8 cellular contexts compared by ENCODE assay signal in the genomic region with DNA sequence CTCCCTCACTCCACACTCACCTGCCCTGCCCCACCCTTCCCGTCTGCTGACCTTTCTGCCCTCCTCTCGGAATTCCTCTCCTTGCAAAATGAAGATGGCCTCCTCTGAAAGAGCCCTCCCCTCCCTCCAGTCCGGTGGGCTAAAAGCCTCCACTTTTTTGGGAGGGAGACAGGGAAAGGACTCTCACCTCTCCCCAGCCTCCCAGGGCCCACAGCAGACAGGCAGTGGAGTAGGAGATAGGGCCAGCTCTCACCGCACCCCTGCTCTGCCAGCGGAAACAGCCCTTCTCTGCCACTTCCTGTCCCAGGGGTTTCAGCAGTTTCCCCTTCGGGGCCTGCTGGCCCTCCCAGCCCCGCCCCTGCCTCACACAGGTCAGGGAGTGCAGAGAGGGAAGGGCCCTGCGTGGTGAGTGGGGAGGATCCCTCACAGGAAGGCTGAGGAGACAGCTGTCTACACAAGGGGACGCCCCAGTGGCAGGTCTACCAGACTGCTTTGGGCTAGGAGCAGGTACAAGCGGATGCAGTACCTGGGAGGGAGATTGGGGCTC. TPM values are rescaled to one million over a fixed set of nuclear protein-coding genes. Genes with fewer than 3 reads are reported as not detected.
DNase-seq lines count a peak whose midpoint lies in the region; ATAC-seq, FAIRE-seq and TF ChIP-seq lines count a peak whose summit lies in the region.

No MANE protein-coding gene starts in this region.

- H3K4me3 ChIP-seq in HL-60 (replicated peaks; ENCODE audit: insufficient read depth, low read length) (peak overlapping the region; percentile 17), H1 (ENCODE audit: extremely low read depth in 1 of 4, insufficient read depth in 2 of 4, low read depth in 3 of 4, low read length in 4 of 4) (no peak overlapping the region), suprapubic skin (no peak overlapping the region)

- no peak overlapping the region for H2AK5ac ChIP-seq in H1 (ENCODE audit: low read depth, low read length)

- H3K4me1 ChIP-seq in H1 (replicated peaks in 1 of 4; ENCODE audit: control insufficient read depth in 3 of 4, insufficient read depth in 4 of 4, low read length in 3 of 4), result peaks cover 0 to 3% (median 0%) of the 10 kb centered on the region in 4 experiments; a peak in 1 of 7 replicates
- peaks cover 22% of the 10 kb centered on the region for H3K4me1 ChIP-seq in suprapubic skin

- no peaks in the 10 kb centered on the region for H3K23me2 ChIP-seq in H1 (ENCODE audit: low read depth, low read length)

- no peaks in the 10 kb centered on the region for H3K79me1 ChIP-seq in H1 (ENCODE audit: low read depth, low read length)

- WGBS in H1 (ENCODE audit: extremely low coverage in 1 of 2, insufficient coverage in 1 of 2, insufficient read length in 1 of 2, insufficient replicate concordance in 2 of 2, low coverage in 1 of 2, low lambda C conversion rate in 2 of 2, missing lambda C conversion rate in 1 of 2), 2 experiments, result 49% methylated on average over 4 of the region's 10 CpGs; no CpG with 5 or more reads in 1 of the 2 experiments
- 49% methylated on average over 4 of the region's 10 CpGs for WGBS in suprapubic skin

- no peak for TF ChIP-seq POLR2A in H1 (IDR thresholded peaks at IDR 0.05; ENCODE audit: control extremely low read depth in 1 of 2, low read depth in 2 of 2, low read length in 2 of 2)
- TF ChIP-seq POLR2A in suprapubic skin (IDR thresholded peaks at IDR 0.05), result no peak

- H4K8ac ChIP-seq in H1 (ENCODE audit: extremely low read depth, insufficient read depth, low read length), result peak overlapping the region; percentile 57; the same call in 1 of the 2 replicates

- FAIRE-seq in H1 (lab: Jason Lieb, UNC), result no peak

- DNase-seq in ELF-1 (ENCODE audit: low read depth, low spot score), result peak; percentile 60
- peak; percentile 63 to 95 for DNase-seq in HL-60 (ENCODE audit: low read depth in 1 of 2, low spot score in 1 of 2)
- peak; percentile 67 for DNase-seq in activated CD4-positive, CD25-positive, alpha-beta regulatory T cell treated with anti-CD3 and anti-CD28 coated beads, Interleukin-2, amount 50 U/mL, for 16 hours (ENCODE audit: low read depth, low spot score)
- no peak for DNase-seq in H1 (ENCODE audit: low read depth in 1 of 2, low spot score in 2 of 2)
- peak; percentile 50 to 55 for DNase-seq in stimulated activated CD4-positive, alpha-beta T cell treated with anti-CD3 and anti-CD28 coated beads, Interleukin-1b, Interleukin-23, amount 100 ng/mL, for 4 hours (ENCODE audit: low read depth in 2 of 2)
- no peak for DNase-seq in suprapubic skin (ENCODE audit: low spot score in 2 of 2)
- no peak for DNase-seq in T1000 (lab: John Stamatoyannopoulos, UW)

- ATAC-seq in GM21367 (IDR thresholded peaks at IDR 0.05; ENCODE audit: unreplicated experiment), result peak; percentile 98

- H3K4ac ChIP-seq in H1 (replicated peaks; ENCODE audit: insufficient read length, low read depth, low read length), result no peak overlapping the region

- TF ChIP-seq CTCF in HL-60 (IDR thresholded peaks at IDR 0.05; ENCODE audit: insufficient read depth, low read length) (no peak), H1 (IDR thresholded peaks at IDR 0.05; ENCODE audit: control extremely low read depth in 1 of 3, insufficient read depth in 1 of 3, low read depth in 1 of 3, low read length in 3 of 3) (no peak), suprapubic skin (IDR thresholded peaks at IDR 0.05) (no peak)

- no peak overlapping the region for H4K5ac ChIP-seq in H1 (ENCODE audit: insufficient read length, low read depth, low read length)

- no peak for TF ChIP-seq EP300 in H1 (IDR thresholded peaks at IDR 0.05; ENCODE audit: borderline replicate concordance in 1 of 2, low read depth in 2 of 2, low read length in 2 of 2)
- TF ChIP-seq EP300 in suprapubic skin (IDR thresholded peaks at IDR 0.05), result no peak

- H2AFZ ChIP-seq in H1 (ENCODE audit: low read length), result no peak overlapping the region

- no peaks in the 10 kb centered on the region for H4K20me1 ChIP-seq in H1 (replicated peaks in 1 of 2; ENCODE audit: control insufficient read depth in 1 of 2, insufficient read depth in 2 of 2, low read length in 2 of 2)

- H2BK20ac ChIP-seq in H1 (ENCODE audit: low read length), result no peak overlapping the region

- H3K27me3 ChIP-seq in HL-60 (ENCODE audit: insufficient read depth, poor library complexity, severe bottlenecking) (no peaks in the 10 kb centered on the region), H1 (replicated peaks in 1 of 4; ENCODE audit: control insufficient read depth in 3 of 4, extremely low read depth in 1 of 4, insufficient read depth in 3 of 4, low read length in 3 of 4) (no peaks in the 10 kb centered on the region), suprapubic skin (no peaks in the 10 kb centered on the region)

- POLR2A ChIA-PET in H1 (lab: Charles Lee; ENCODE audit: partially characterized antibody), result no interaction called here

- H3K36me3 ChIP-seq in H1 (ENCODE audit: control insufficient read depth in 2 of 4, insufficient read depth in 4 of 4, low read length in 3 of 4), result no peaks in the 10 kb centered on the region
- no peaks in the 10 kb centered on the region for H3K36me3 ChIP-seq in suprapubic skin

- H3K23ac ChIP-seq in H1 (ENCODE audit: insufficient read length), result no peak overlapping the region

- H3K4me2 ChIP-seq in H1 (ENCODE audit: insufficient read depth in 1 of 2, low read depth in 2 of 2, low read length in 2 of 2), result no peak overlapping the region

- H3K18ac ChIP-seq in H1 (ENCODE audit: extremely low read depth, low read length), result no peak overlapping the region

- no peak overlapping the region for H2BK15ac ChIP-seq in H1 (ENCODE audit: low read length)

- no peak overlapping the region for H2BK5ac ChIP-seq in H1 (ENCODE audit: low read depth, low read length)

- H3K14ac ChIP-seq in H1 (ENCODE audit: insufficient read length), result no peak overlapping the region

- H2BK120ac ChIP-seq in H1 (replicated peaks; ENCODE audit: low read depth, low read length), result no peak overlapping the region

- H4K91ac ChIP-seq in H1 (replicated peaks; ENCODE audit: insufficient read length, low read length), result no peak overlapping the region

- TF ChIP-seq RAD21 in H1 (IDR thresholded peaks at IDR 0.05 in 1 of 2, conservative IDR thresholded peaks at IDR 0.05 in 1 of 2; ENCODE audit: low read depth in 2 of 2, low read length in 2 of 2), result no peak; a peak in 1 of 4 replicates

- CTCF ChIA-PET in H1 (lab: Charles Lee; ENCODE audit: partially characterized antibody), result no interaction called here

- H2BK12ac ChIP-seq in H1 (ENCODE audit: low read depth, low read length), result no peak overlapping the region

- H3K27ac ChIP-seq in HL-60 (replicated peaks) (peak overlapping the region; percentile 77), H1 (ENCODE audit: low read depth, low read length) (no peak overlapping the region), suprapubic skin (no peak overlapping the region)

- no peak overlapping the region for H3K56ac ChIP-seq in H1 (replicated peaks; ENCODE audit: insufficient read length, low read depth, low read length)

- H3K9me3 ChIP-seq in H1 (ENCODE audit: insufficient read depth in 2 of 2, low read depth in 1 of 2, low read length in 1 of 2) (no peaks in the 10 kb centered on the region), suprapubic skin (no peaks in the 10 kb centered on the region)

- no peak overlapping the region for H3K9ac ChIP-seq in H1 (replicated peaks in 1 of 4; ENCODE audit: extremely low read depth in 1 of 4, low read depth in 3 of 4, low read length in 3 of 4)

- no peaks in the 10 kb centered on the region for H3K79me2 ChIP-seq in H1 (ENCODE audit: control insufficient read depth in 1 of 2, insufficient read depth in 2 of 2, low read length in 2 of 2)

TF ChIP-seq in H1, 55 proteins besides CTCF, POLR2A, EP300 and RAD21 (continues in another document):
- no peak for TF ChIP-seq SRF (IDR thresholded peaks at IDR 0.05; ENCODE audit: low read depth, low read length)
- no peak for TF ChIP-seq JUN (IDR thresholded peaks at IDR 0.05; ENCODE audit: low read depth, low read length)
- no peak for TF ChIP-seq GTF2F1 (IDR thresholded peaks at IDR 0.05; ENCODE audit: borderline replicate concordance, low read depth, low read length)
- no peak for TF ChIP-seq KDM5A (IDR thresholded peaks at IDR 0.05; ENCODE audit: low read length)
- no peak for TF ChIP-seq SP2 (IDR thresholded peaks at IDR 0.05; ENCODE audit: low read length)
- no peak for TF ChIP-seq SIRT6 (IDR thresholded peaks at IDR 0.05; ENCODE audit: low read length)
- no peak for TF ChIP-seq ATF2 (IDR thresholded peaks at IDR 0.05; ENCODE audit: low read length)
- TF ChIP-seq SP4 (IDR thresholded peaks at IDR 0.05; ENCODE audit: low read length), result no peak
- TF ChIP-seq EZH2 (IDR thresholded peaks at IDR 0.05; ENCODE audit: low read depth, low read length, severe bottlenecking), result no peak
- TF ChIP-seq RXRA (IDR thresholded peaks at IDR 0.05; ENCODE audit: insufficient read depth, low read depth, low read length), result no peak
- TF ChIP-seq RBBP5 (IDR thresholded peaks at IDR 0.05; ENCODE audit: borderline replicate concordance, low read depth, low read length), result no peak

RNA-seq across cellular contexts. Expression of gene ELF4, which starts 18.2 kb away (rescaled TPM):
- total RNA-seq in H1 (2021; fragmentation: NEBNext Ultra II Directional; extraction: Animal tissue kit (Norgen Biotek cat#: 25700)), result 1.8 and 2.3 TPM in 2 replicates
- polyA plus RNA-seq in H1 (2011; rRNA removed), result 2.0 and 2.2 TPM in 2 replicates
- polyA plus RNA-seq in H1 (2011; cell fraction: cytosol; rRNA removed), result 1.1 TPM
- 1.8 TPM for polyA plus RNA-seq in H1 (2011; cell fraction: nucleus; rRNA removed)
- polyA plus RNA-seq in H1 (2012, experiment 1 of 2), result 1.4 to 2.3 TPM (median 2.0 TPM) in 4 replicates
- polyA plus RNA-seq in H1 (2012, experiment 2 of 2), result 1.2 TPM
- polyA plus RNA-seq in H1 (2013, experiment 1 of 2), result 0.63 TPM
- polyA plus RNA-seq in H1 (2013, experiment 2 of 2), result 0.85 TPM
- polyA minus RNA-seq in H1 (2011; rRNA and poly(A)+ RNA removed), result 2.2 TPM in 2 replicates
- polyA minus RNA-seq in H1 (2011; cell fraction: cytosol; rRNA and poly(A)+ RNA removed), result 1.8 TPM
- 0.90 TPM for polyA minus RNA-seq in H1 (2011; cell fraction: nucleus; rRNA and poly(A)+ RNA removed)
- 10 to 100 TPM; 17.3 to 26.3 (median 21.6) TPM for total RNA-seq in suprapubic skin

Comparison
In these comparisons a context has a peak if more than half of its experiments do, and no peak if none do; other contexts are left out.
1. DNase-seq: peak in ELF-1 (single experiment), HL-60 (2 of 2), activated CD4-positive, CD25-positive, alpha-beta regulatory T cell treated with anti-CD3 and anti-CD28 coated beads, Interleukin-2, amount 50 U/mL, for 16 hours (single experiment) and stimulated activated CD4-positive, alpha-beta T cell treated with anti-CD3 and anti-CD28 coated beads, Interleukin-1b, Interleukin-23, amount 100 ng/mL, for 4 hours (2 of 2); none in H1 (0 of 2), suprapubic skin (0 of 2) and T1000 (single experiment).